Comparison of ENCODE assay signal across 20 cellular contexts in the genomic region with DNA sequence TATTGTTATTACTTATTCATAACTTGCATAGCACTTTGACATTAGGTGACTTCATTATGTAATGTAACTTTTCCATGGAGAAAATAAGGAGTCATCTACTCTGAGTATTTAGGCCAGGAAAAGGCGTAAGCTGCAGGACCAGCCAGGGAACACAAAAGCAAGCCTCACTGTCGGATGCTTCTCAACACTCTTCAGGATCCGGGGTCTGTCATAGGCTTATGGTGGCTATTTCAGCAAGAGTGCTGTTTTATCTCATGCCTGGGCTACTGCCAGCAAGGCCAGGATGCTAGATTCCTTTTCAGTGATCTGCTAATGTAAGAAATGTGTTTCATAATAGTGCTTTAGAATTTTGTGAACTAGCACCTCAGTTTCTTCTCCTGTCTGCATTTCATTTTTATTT.
DNase-seq lines count a peak whose midpoint lies in the region; ATAC-seq and TF ChIP-seq lines count a peak whose summit lies in the region.
"Had no signal": no experiment of that assay in that cellular context is flagged by ENCODE, and none has a peak within 500 bp of the region (broad histone marks: within the 10 kb centered on the region; RNA-seq: fewer than 3 reads in every experiment).

No MANE protein-coding gene starts in this region.

- H3K27me3 ChIP-seq in GM23248 (replicated peaks; ENCODE audit: insufficient read depth) (no peaks in the 10 kb centered on the region), brain microvascular endothelial cell (replicated peaks) (no peaks in the 10 kb centered on the region), left ventricle myocardium inferior (ENCODE audit: low read depth) (no peaks in the 10 kb centered on the region)
- H3K27me3 ChIP-seq: foreskin keratinocyte, neural progenitor cell, tibial nerve had no signal

- H3K4me3 ChIP-seq in GM23248 (no peak overlapping the region), brain microvascular endothelial cell (ENCODE audit: low read depth, low read length) (no peak overlapping the region), left ventricle myocardium inferior (no peak overlapping the region), skeletal muscle cell (ENCODE audit: low read depth, low read length) (no peak overlapping the region)
- H3K4me3 ChIP-seq: neural progenitor cell, tibial nerve had no signal

- H3K4me2 ChIP-seq in GM23248 (ENCODE audit: unreplicated experiment): peak overlapping the region; percentile 17
- H3K4me2 ChIP-seq: neural progenitor cell had no signal

- no peak overlapping the region for H3K9ac ChIP-seq in GM23248
- H3K9ac ChIP-seq: neural progenitor cell had no signal

- H3K27ac ChIP-seq in GM23248 (no peak overlapping the region), brain microvascular endothelial cell (no peak overlapping the region), left ventricle myocardium inferior (replicated peaks) (no peak overlapping the region)
- H3K27ac ChIP-seq: foreskin keratinocyte, neural progenitor cell, tibial nerve had no signal

- 26 to 28% methylated on average over 3 of the region's 3 CpGs for WGBS in GM23248 (ENCODE audit: low coverage in 1 of 2, low lambda C conversion rate in 2 of 2, missing lambda C conversion rate in 2 of 2), 2 experiments

- H4K20me1 ChIP-seq in GM23248 (ENCODE audit: insufficient read depth): no peaks in the 10 kb centered on the region

- H3K36me3 ChIP-seq in GM23248 (ENCODE audit: low read depth): no peaks in the 10 kb centered on the region
- H3K36me3 ChIP-seq in brain microvascular endothelial cell (replicated peaks): no peaks in the 10 kb centered on the region
- H3K36me3 ChIP-seq in left ventricle myocardium inferior: no peaks in the 10 kb centered on the region
- H3K36me3 ChIP-seq: neural progenitor cell, tibial nerve had no signal

- no peak for TF ChIP-seq CTCF in brain microvascular endothelial cell (IDR thresholded peaks at IDR 0.05; ENCODE audit: low read depth, low read length, missing control alignments)
- no peak for TF ChIP-seq CTCF in left ventricle myocardium inferior (IDR thresholded peaks at IDR 0.05; ENCODE audit: borderline replicate concordance)

- ATAC-seq in HG02970 (IDR thresholded peaks at IDR 0.05; ENCODE audit: low FRiP score, unreplicated experiment): no peak
- ATAC-seq: foreskin keratinocyte; left colon; stimulated activated effector memory CD8-positive, alpha-beta T cell treated with anti-CD3 and anti-CD28 coated beads, Interleukin-12 subunit alpha, Interleukin-12 subunit beta, amount 100 ng/mL, for 72 hours had no signal

- H2AFZ ChIP-seq in GM23248: no peak overlapping the region
- H2AFZ ChIP-seq: neural progenitor cell had no signal

- intact Hi-C loops in left ventricle myocardium inferior (cut with micrococcal nuclease): no loop called here

- H3K4me1 ChIP-seq in GM23248 (ENCODE audit: insufficient read depth) (0 out of 2 replicates have a peak, but pooled peaks cover 11% of the 10 kb centered on the region), left ventricle myocardium inferior (no peaks in the 10 kb centered on the region)
- H3K4me1 ChIP-seq: foreskin keratinocyte, neural progenitor cell, tibial nerve had no signal

- in situ Hi-C loops in GM23248 (cut with MboI): no loop called here
- in situ Hi-C loops in brain microvascular endothelial cell (cut with HindIII; ENCODE audit: low pct_ligation_motif_present, low sequenced_read_pairs): no loop called here

- H3K79me2 ChIP-seq in GM23248 (ENCODE audit: insufficient read depth): no peaks in the 10 kb centered on the region

- H3K9me3 ChIP-seq in GM23248 (ENCODE audit: low read depth) (no peaks in the 10 kb centered on the region), left ventricle myocardium inferior (replicated peaks) (no peaks in the 10 kb centered on the region)
- H3K9me3 ChIP-seq: tibial nerve had no signal

- DNase-seq in GM23248: peak; percentile 62
- DNase-seq in brain microvascular endothelial cell: peak; percentile 57
- DNase-seq in left ventricle myocardium inferior: peak; percentile 25
- peak; percentile 30 for DNase-seq in skeletal muscle cell (ENCODE audit: low read depth)
- DNase-seq in stimulated activated CD4-positive, alpha-beta T cell treated with anti-CD3 and anti-CD28 coated beads, Interleukin-4, amount 100 ng/mL, for 24 hours: no peak
- DNase-seq in SHP77 (lab: John Stamatoyannopoulos, UW): no peak
- no peak for DNase-seq in COLO829 (ENCODE audit: low spot score)
- DNase-seq: activated CD4-positive, CD25-positive, alpha-beta regulatory T cell treated with anti-CD3 and anti-CD28 coated beads, Interleukin-2, amount 50 U/mL, for 72 hours; activated naive CD8-positive, alpha-beta T cell treated with anti-CD3 and anti-CD28 coated beads for 36 hours; cerebellar nuclear complex; foreskin keratinocyte; KG1; NCI-H2029 treated with DMSO at 0.1 percent for 48 hours; stimulated activated CD4-positive, alpha-beta T cell treated with anti-CD3 and anti-CD28 coated beads, Interleukin-15, amount 100 ng/mL, for 24 hours; T-helper 9 cell had no signal

- no peaks in the 10 kb centered on the region for H3K9me2 ChIP-seq in GM23248 (ENCODE audit: insufficient read depth)

- peaks cover 10% of the 10 kb centered on the region; the same call in 1 of the 2 replicates for H3F3A ChIP-seq in GM23248 (ENCODE audit: insufficient read depth)

Comparison
In these comparisons a context has a peak if more than half of its experiments do, and no peak if none do; other contexts are left out.
1. DNase-seq: peak in GM23248 (single experiment), brain microvascular endothelial cell (single experiment), left ventricle myocardium inferior (single experiment) and skeletal muscle cell (single experiment); none in stimulated activated CD4-positive, alpha-beta T cell treated with anti-CD3 and anti-CD28 coated beads, Interleukin-4, amount 100 ng/mL, for 24 hours (single experiment), SHP77 (0 of 2) and COLO829 (single experiment).